ENCODE assay signal across 27 cellular contexts in genomic region chr9:124331580-124331979, GRCh38.
"Had no signal": no experiment of that assay in that cellular context is flagged by ENCODE, and none has a peak within 500 bp of the region (broad histone marks: within the 10 kb centered on the region; RNA-seq: fewer than 3 reads in every experiment).

No MANE protein-coding gene starts in this region.

- ATAC-seq: activated CD8-positive, alpha-beta T cell treated with anti-CD3 and anti-CD28 coated beads, Interleukin-2, amount 10 ng/mL, durations not matched to agents 7 days and 5 days; body of pancreas; Panc1 had no signal

- DNase-seq: activated CD4-positive, alpha-beta T cell treated with anti-CD3 and anti-CD28 coated beads, Interleukin-2, amount 10 ng/mL, durations not matched to agents 24 days and 14 days; activated CD4-positive, alpha-beta T cell treated with anti-CD3 and anti-CD28 coated beads, Interleukin-2, amount 50 U/mL, for 4 hours; activated CD8-positive, alpha-beta T cell treated with anti-CD3 and anti-CD28 coated beads, Interleukin-2, amount 10 ng/mL, durations not matched to agents 7 days and 5 days; activated gamma-delta T cell; activated naive CD4-positive, alpha-beta T cell treated with Interleukin-2 at 50 U/mL for 16 hours; activated naive CD8-positive, alpha-beta T cell treated with anti-CD3 and anti-CD28 coated beads, Interleukin-2, amount 10 ng/mL, durations not matched to agents 7 days and 5 days; activated T-cell treated with anti-CD3 and anti-CD28 coated beads, Interleukin-2, amount 50 U/mL, for 24 hours; amygdala; body of pancreas; caudate nucleus; cerebellar nuclear complex; Kasumi-1; KG1; MM.1S; MV-4-11; NCI-H1092; NCI-H1436 treated with DMSO at 0.1 percent for 48 hours; NCI-H1694 treated with DMSO at 0.1 percent for 48 hours; NCI-H2029; NCI-H345; NCI-H524 treated with DMSO at 0.1 percent for 48 hours; SIG-M5; T1000; WERI-Rb-1 had no signal

- H3K27me3 ChIP-seq: body of pancreas had no signal

- H3K9me3 ChIP-seq: body of pancreas had no signal

- H3K4me3 ChIP-seq: body of pancreas had no signal

- FAIRE-seq: astrocyte, bronchial epithelial cell had no signal

- H3K27ac ChIP-seq: body of pancreas, WERI-Rb-1 had no signal

- H3K4me1 ChIP-seq: body of pancreas had no signal
